ENCODE assay signal across 1 cellular context in the genomic region with DNA sequence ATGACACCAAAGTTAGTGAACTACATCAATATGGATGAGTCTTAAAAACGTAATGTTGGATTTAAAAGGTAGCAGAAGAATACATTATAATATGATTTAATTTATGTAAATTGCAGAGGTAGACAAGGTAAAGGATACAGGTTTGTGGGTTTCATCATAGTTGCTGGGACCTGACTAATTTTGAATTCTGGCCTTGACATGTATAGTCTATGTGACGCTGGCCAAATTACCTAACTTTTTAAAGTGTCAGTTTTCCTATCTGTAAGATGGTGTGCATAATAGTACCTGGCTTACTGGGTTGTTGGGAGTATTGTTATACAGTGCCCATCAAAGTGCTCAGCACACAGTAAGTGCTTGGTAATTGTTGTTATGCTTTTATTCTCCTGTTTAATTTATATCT.
TF ChIP-seq lines count a peak whose summit lies in the region.

No MANE protein-coding gene starts in this region.

TF ChIP-seq in IMR-90, 13 proteins besides CTCF, POLR2A, EP300 and RAD21:
- TF ChIP-seq BHLHE40 (IDR thresholded peaks at IDR 0.05; ENCODE audit: low read depth, low read length) (no peak), FOS (IDR thresholded peaks at IDR 0.05; ENCODE audit: low read depth, low read length) (no peak), MAZ (IDR thresholded peaks at IDR 0.05; ENCODE audit: borderline replicate concordance, low read depth, low read length) (no peak), RFX5 (IDR thresholded peaks at IDR 0.05; ENCODE audit: low read depth, low read length) (no peak), CEBPB (IDR thresholded peaks at IDR 0.05; ENCODE audit: low read depth, low read length) (no peak), CHD1 (IDR thresholded peaks at IDR 0.05; ENCODE audit: low read depth, low read length) (no peak), NFE2L2 (IDR thresholded peaks at IDR 0.05; ENCODE audit: low read depth, low read length) (no peak), USF2 (IDR thresholded peaks at IDR 0.05; ENCODE audit: low read depth, low read length) (no peak), MXI1 (IDR thresholded peaks at IDR 0.05; ENCODE audit: borderline replicate concordance, low read depth, low read length) (no peak), RCOR1 (IDR thresholded peaks at IDR 0.05; ENCODE audit: insufficient replicate concordance, low read length) (no peak), SMC3 (IDR thresholded peaks at IDR 0.05; ENCODE audit: low read depth, low read length) (no peak), MAFK (IDR thresholded peaks at IDR 0.05; ENCODE audit: low read depth, low read length) (no peak)
- TF ChIP-seq, protein P1, sequence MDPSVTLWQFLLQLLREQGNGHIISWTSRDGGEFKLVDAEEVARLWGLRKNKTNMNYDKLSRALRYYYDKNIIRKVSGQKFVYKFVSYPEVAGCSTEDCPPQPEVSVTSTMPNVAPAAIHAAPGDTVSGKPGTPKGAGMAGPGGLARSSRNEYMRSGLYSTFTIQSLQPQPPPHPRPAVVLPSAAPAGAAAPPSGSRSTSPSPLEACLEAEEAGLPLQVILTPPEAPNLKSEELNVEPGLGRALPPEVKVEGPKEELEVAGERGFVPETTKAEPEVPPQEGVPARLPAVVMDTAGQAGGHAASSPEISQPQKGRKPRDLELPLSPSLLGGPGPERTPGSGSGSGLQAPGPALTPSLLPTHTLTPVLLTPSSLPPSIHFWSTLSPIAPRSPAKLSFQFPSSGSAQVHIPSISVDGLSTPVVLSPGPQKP (IDR thresholded peaks at IDR 0.05; ENCODE audit: borderline replicate concordance, low read depth, low read length): no peak
TF ChIP-seq in IMR-90: peak in this region for 0.
